Comparison of ENCODE assay signal across 18 cellular contexts in the genomic region with DNA sequence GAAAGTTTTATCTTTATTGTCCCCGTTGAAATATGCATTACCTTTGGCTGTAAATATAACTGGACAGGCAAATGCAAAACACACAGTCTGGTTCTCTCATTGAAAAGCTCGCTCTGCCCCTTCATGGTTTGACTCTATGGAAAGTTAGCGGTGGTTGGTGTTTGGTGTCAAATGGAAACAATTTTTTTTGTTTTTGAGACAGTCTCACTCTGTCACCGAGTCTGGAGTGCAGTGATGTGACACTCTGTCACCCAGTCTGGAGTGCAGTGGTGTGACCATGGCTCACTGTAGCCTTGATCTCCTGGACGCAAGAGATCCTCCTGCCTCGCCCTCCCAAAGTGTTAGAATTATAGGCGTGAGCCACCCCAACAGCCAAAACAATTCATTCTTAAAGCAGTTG.
"Had no signal": no experiment of that assay in that cellular context is flagged by ENCODE, and none has a peak within 500 bp of the region (broad histone marks: within the 10 kb centered on the region; RNA-seq: fewer than 3 reads in every experiment).

No MANE protein-coding gene starts in this region.

- H3K27ac Mint-ChIP-seq: activated naive CD8-positive, alpha-beta T cell treated with anti-CD3 and anti-CD28 coated beads, Interleukin-2, amount 10 ng/mL, durations not matched to agents 7 days and 5 days had no signal

- H3K27me3 ChIP-seq: colonic mucosa, dorsolateral prefrontal cortex, esophagus muscularis mucosa, ovary, right atrium auricular region, thyroid gland had no signal

- H3K4me3 Mint-ChIP-seq: activated naive CD8-positive, alpha-beta T cell treated with anti-CD3 and anti-CD28 coated beads, Interleukin-2, amount 10 ng/mL, durations not matched to agents 7 days and 5 days; natural killer cell had no signal

- H3K27ac ChIP-seq: colonic mucosa, esophagus muscularis mucosa, ovary, psoas muscle, right atrium auricular region, thyroid gland, WERI-Rb-1 had no signal

- ATAC-seq: left cardiac atrium, natural killer cell, psoas muscle had no signal

- H3K27me3 Mint-ChIP-seq: activated naive CD8-positive, alpha-beta T cell treated with anti-CD3 and anti-CD28 coated beads, Interleukin-2, amount 10 ng/mL, durations not matched to agents 7 days and 5 days had no signal

- H3K36me3 ChIP-seq: colonic mucosa, esophagus muscularis mucosa, ovary, right atrium auricular region, thyroid gland had no signal

- H3K9me3 ChIP-seq: colonic mucosa, esophagus muscularis mucosa, ovary, psoas muscle, right atrium auricular region, thyroid gland had no signal

- H3K4me1 ChIP-seq: colonic mucosa, thyroid gland had no signal

- DNase-seq: activated CD4-positive, alpha-beta T cell treated with anti-CD3 and anti-CD28 coated beads for 1 hour; activated naive CD4-positive, alpha-beta T cell treated with Interleukin-2 at 50 U/mL for 16 hours; activated naive CD8-positive, alpha-beta T cell treated with anti-CD3 and anti-CD28 coated beads, Interleukin-2, amount 10 ng/mL, durations not matched to agents 7 days and 5 days; amygdala; colonic mucosa; dorsolateral prefrontal cortex; hypothalamus; left cardiac atrium; midbrain; natural killer cell; ovary; psoas muscle; stimulated activated CD4-positive, alpha-beta T cell treated with anti-CD3 and anti-CD28 coated beads, Interleukin-4, amount 100 ng/mL, for 24 hours; T-helper 1 cell; thyroid gland; WERI-Rb-1 had no signal

- H3K9me3 Mint-ChIP-seq: activated naive CD8-positive, alpha-beta T cell treated with anti-CD3 and anti-CD28 coated beads, Interleukin-2, amount 10 ng/mL, durations not matched to agents 7 days and 5 days; natural killer cell had no signal

- H3K36me3 Mint-ChIP-seq: natural killer cell had no signal

- H3K4me3 ChIP-seq: colonic mucosa, dorsolateral prefrontal cortex, esophagus muscularis mucosa, ovary, psoas muscle, right atrium auricular region, thyroid gland had no signal
